ENCODE assay signal across 1 cellular context in the genomic region with DNA sequence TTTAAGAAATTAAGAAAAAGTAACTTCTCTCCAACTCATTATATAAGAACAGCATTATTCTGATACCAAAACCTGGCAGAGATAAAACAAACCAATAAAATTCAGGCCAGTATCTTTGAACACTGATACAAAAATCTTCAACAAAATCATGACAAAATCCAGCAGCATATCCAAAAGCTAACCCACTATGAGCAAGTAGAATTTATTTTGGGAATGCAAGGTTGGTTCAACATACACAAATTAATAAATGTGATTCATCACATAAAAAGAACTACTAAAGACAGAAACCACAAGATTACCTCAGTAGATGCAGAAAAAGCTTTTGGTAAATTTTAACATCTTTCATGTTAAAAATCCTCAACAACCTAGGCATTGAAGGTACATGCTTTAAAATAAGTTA.
TF ChIP-seq lines count a peak whose summit lies in the region.

No MANE protein-coding gene starts in this region.

TF ChIP-seq in A549, 52 proteins besides CTCF, POLR2A, EP300 and RAD21 (continued from another document):
- TF ChIP-seq, protein P1, sequence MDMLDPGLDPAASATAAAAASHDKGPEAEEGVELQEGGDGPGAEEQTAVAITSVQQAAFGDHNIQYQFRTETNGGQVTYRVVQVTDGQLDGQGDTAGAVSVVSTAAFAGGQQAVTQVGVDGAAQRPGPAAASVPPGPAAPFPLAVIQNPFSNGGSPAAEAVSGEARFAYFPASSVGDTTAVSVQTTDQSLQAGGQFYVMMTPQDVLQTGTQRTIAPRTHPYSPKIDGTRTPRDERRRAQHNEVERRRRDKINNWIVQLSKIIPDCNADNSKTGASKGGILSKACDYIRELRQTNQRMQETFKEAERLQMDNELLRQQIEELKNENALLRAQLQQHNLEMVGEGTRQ (IDR thresholded peaks at IDR 0.05) = no peak
- no peak for TF ChIP-seq RNF2 (IDR thresholded peaks at IDR 0.05; ENCODE audit: borderline replicate concordance, low read depth)
- TF ChIP-seq ESRRA (IDR thresholded peaks at IDR 0.05; ENCODE audit: borderline replicate concordance, low read length) = no peak
- TF ChIP-seq, protein P2, sequence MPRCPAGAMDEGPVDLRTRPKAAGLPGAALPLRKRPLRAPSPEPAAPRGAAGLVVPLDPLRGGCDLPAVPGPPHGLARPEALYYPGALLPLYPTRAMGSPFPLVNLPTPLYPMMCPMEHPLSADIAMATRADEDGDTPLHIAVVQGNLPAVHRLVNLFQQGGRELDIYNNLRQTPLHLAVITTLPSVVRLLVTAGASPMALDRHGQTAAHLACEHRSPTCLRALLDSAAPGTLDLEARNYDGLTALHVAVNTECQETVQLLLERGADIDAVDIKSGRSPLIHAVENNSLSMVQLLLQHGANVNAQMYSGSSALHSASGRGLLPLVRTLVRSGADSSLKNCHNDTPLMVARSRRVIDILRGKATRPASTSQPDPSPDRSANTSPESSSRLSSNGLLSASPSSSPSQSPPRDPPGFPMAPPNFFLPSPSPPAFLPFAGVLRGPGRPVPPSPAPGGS (IDR thresholded peaks at IDR 0.05) = no peak
